ENCODE assay signal across 20 cellular contexts in the genomic region with DNA sequence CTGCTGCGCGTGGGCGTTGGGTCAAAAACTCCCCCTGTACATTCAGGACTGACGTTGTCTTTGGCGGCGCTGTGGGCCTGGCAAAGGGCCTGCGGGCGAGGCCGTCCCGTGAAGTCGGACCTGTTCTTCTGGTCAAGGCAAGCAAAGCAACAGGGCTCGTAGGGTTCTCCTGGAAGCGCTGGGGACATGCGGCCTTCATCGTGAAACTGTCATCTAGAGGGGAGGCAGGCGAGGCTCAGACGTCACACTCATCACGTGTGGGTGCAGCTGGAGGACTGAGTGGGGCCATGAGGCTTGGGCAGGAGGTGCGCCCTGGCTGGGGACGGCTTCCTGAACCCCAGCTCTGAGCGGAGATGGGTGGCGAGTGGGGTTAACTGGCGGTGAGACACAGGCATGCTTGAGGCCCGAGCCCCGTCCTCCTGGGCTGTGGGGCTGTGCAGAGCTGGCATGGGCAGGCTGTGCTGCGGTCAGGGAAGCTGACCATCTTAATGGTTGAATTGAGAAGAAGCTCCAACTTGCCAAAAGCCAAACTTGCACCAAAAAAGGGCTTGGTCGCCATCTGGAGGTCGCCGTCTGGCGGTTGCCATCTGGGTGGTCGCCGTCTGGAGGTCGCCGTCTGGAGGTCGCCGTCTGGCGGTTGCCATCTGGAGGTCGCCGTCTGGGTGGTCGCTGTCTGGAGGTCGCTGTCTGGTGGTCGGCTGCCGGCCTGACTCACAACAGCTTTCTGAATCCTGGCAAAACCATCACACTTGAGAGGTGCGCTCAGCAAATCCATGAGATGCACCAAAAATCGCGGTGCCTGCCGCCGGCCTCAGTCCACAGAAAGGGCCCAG.
"Had no signal": no experiment of that assay in that cellular context is flagged by ENCODE, and none has a peak within 500 bp of the region (broad histone marks: within the 10 kb centered on the region; RNA-seq: fewer than 3 reads in every experiment).

No MANE protein-coding gene starts in this region.

- H3K9me3 ChIP-seq: thyroid gland, uterus had no signal

- H3K27ac Mint-ChIP-seq: activated CD4-positive, alpha-beta T cell treated with anti-CD3 and anti-CD28 coated beads, Interleukin-2, amount 10 ng/mL, durations not matched to agents 7 days and 5 days; activated naive CD4-positive, alpha-beta T cell treated with anti-CD3 and anti-CD28 coated beads, Interleukin-2, amount 10 ng/mL, durations not matched to agents 7 days and 5 days; dendritic cell treated with granulocyte-macrophage colony-stimulating factor and Interleukin-4, amounts not matched to agents 40 ng/mL and 50 ng/mL, for 4 days; mesothelial cell of epicardium; nephron; T-cell had no signal

- H3K36me3 ChIP-seq: thyroid gland, uterus had no signal

- H3K4me2 ChIP-seq: hepatocyte had no signal

- H3K4me1 Mint-ChIP-seq: activated naive CD4-positive, alpha-beta T cell treated with anti-CD3 and anti-CD28 coated beads, Interleukin-2, amount 10 ng/mL, durations not matched to agents 7 days and 5 days; mesothelial cell of epicardium; nephron had no signal

- H3K79me2 ChIP-seq: hepatocyte had no signal

- H3K4me3 ChIP-seq: hepatocyte, lung, thyroid gland, uterus had no signal

- H2AFZ ChIP-seq: hepatocyte had no signal

- H3K27me3 ChIP-seq: thyroid gland had no signal

- DNase-seq: activated CD4-positive, alpha-beta T cell treated with anti-CD3 and anti-CD28 coated beads, Interleukin-2, amount 10 ng/mL, durations not matched to agents 7 days and 5 days; activated CD8-positive, alpha-beta memory T cell treated with anti-CD3 and anti-CD28 coated beads, Interleukin-2, amount 50 U/mL, for 4 hours; activated effector memory CD4-positive, alpha-beta T cell treated with Interleukin-2 at 50 U/mL for 16 hours; activated naive CD4-positive, alpha-beta T cell treated with anti-CD3 and anti-CD28 coated beads, Interleukin-2, amount 10 ng/mL, durations not matched to agents 7 days and 5 days; activated T-cell treated with anti-CD3 and anti-CD28 coated beads, Interleukin-2, amount 50 U/mL, for 4 hours; cerebellar nuclear complex; effector memory CD4-positive, alpha-beta T cell; left colon; nucleus accumbens; stimulated activated CD4-positive, alpha-beta T cell treated with anti-CD3 and anti-CD28 coated beads, Interleukin-12 subunit alpha, Interleukin-12 subunit beta, amount 100 ng/mL, for 4 hours; stimulated activated CD4-positive, alpha-beta T cell treated with anti-CD3 and anti-CD28 coated beads, Interleukin-1b, Interleukin-23, amount 100 ng/mL, for 48 hours; stimulated activated naive CD4-positive, alpha-beta T cell treated with Interleukin-2 at 50 U/mL for 16 hours; T-cell; thyroid gland; uterus had no signal

- H3K4me3 Mint-ChIP-seq: activated CD4-positive, alpha-beta T cell treated with anti-CD3 and anti-CD28 coated beads, Interleukin-2, amount 10 ng/mL, durations not matched to agents 7 days and 5 days; activated naive CD4-positive, alpha-beta T cell treated with anti-CD3 and anti-CD28 coated beads, Interleukin-2, amount 10 ng/mL, durations not matched to agents 7 days and 5 days; activated T-cell treated with anti-CD3 and anti-CD28 coated beads, Interleukin-2, amount 50 U/mL, for 4 hours; dendritic cell treated with granulocyte-macrophage colony-stimulating factor and Interleukin-4, amounts not matched to agents 40 ng/mL and 50 ng/mL, for 4 days; mesothelial cell of epicardium; nephron; T-cell had no signal

- H3K36me3 Mint-ChIP-seq: activated naive CD4-positive, alpha-beta T cell treated with anti-CD3 and anti-CD28 coated beads, Interleukin-2, amount 10 ng/mL, durations not matched to agents 7 days and 5 days; mesothelial cell of epicardium; T-cell had no signal

- H3K27ac ChIP-seq: hepatocyte, thyroid gland, uterus had no signal

- H3K9me3 Mint-ChIP-seq: activated T-cell treated with anti-CD3 and anti-CD28 coated beads, Interleukin-2, amount 50 U/mL, for 4 hours; mesothelial cell of epicardium; T-cell had no signal

- ATAC-seq: activated T-cell treated with anti-CD3 and anti-CD28 coated beads, Interleukin-2, amount 50 U/mL, for 4 hours; left colon; T-cell had no signal
